8 cellular contexts compared by ENCODE assay signal in the genomic region with DNA sequence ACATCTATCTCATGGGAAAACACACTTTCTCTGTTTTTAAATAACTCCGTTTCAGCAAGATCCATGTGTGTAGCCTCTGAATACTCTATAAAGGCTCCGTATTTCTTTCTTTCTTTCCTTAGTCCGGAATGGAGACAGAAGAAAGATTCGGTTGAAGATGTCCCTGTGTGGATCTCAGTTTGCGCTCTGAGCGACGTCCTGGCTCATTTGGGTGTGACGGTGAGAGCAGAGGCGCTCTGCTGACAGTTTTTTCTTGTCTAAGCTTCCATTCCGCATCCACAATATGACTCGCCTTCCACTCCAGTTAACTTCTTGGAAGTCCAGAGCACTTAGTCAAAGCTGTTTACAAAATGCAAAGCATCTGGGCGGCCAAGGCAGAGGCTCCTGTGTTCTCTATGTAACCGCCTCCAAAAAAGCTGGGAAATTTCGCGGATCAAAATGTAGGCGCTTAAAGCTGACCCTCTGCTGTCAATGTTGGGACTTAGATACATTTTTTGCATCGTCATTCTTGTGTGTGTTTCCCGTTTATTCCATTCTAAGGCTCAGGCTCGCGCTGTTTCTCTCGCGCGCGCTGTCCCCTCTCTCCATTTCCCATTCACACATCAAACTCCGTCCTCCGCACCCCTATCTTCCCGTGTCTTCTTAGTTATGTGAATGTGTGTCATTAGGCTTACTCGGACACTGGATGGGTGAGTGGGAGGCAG. TPM values are rescaled to one million over a fixed set of nuclear protein-coding genes. Genes with fewer than 3 reads are reported as not detected.
DNase-seq lines count a peak whose midpoint lies in the region; ATAC-seq and TF ChIP-seq lines count a peak whose summit lies in the region.

No MANE protein-coding gene starts in this region.

- peaks cover 2 to 5% of the 10 kb centered on the region in 2 experiments; a peak in 2 of 5 replicates for H3K9me3 Mint-ChIP-seq in H9

- H2AFZ ChIP-seq in H9 (ENCODE audit: low read length) (no peak overlapping the region), OCI-LY7 (ENCODE audit: low read length) (no peak overlapping the region)

- H2BK15ac ChIP-seq in H9 (ENCODE audit: low read depth, low read length) = no peak overlapping the region

- no peak overlapping the region for H3K18ac ChIP-seq in H9 (ENCODE audit: insufficient read length, low read depth, low read length)

- H3K4me1 Mint-ChIP-seq in H9 = peaks cover 44 to 54% of the 10 kb centered on the region in 2 experiments

- TF ChIP-seq CTCF in H9 (conservative IDR thresholded peaks at IDR 0.05) (no peak), astrocyte of the spinal cord (IDR thresholded peaks at IDR 0.05; ENCODE audit: low read depth, low read length) (no peak), OCI-LY7 (conservative IDR thresholded peaks at IDR 0.05; ENCODE audit: low read length) (no peak)

- no TSS peak for BruUV-seq in OCI-LY7 (replicated peaks; lab: Mats Ljungman, UMichigan)

- ATAC-seq in GM21576 (IDR thresholded peaks at IDR 0.05; ENCODE audit: unreplicated experiment) (no peak), GM21619 (IDR thresholded peaks at IDR 0.05; ENCODE audit: unreplicated experiment) (no peak)

- H2BK12ac ChIP-seq in H9 (ENCODE audit: insufficient read length, low read depth, low read length) = no peak overlapping the region

- no peak overlapping the region; the same call in 1 of the 2 replicates for H3K14ac ChIP-seq in H9 (ENCODE audit: insufficient read depth, low read length)

- H2BK5ac ChIP-seq in H9 (ENCODE audit: insufficient read length, low read length) = no peak overlapping the region

- H3K36me3 Mint-ChIP-seq in H9 (ENCODE audit: insufficient read depth in 1 of 3, low read depth in 3 of 3) = no peaks in the 10 kb centered on the region

- H4K91ac ChIP-seq in H9 (ENCODE audit: insufficient read length, low read depth, low read length) = no peak overlapping the region

- H3K27ac ChIP-seq in H9 (ENCODE audit: insufficient read length, low read depth, low read length) = no peak overlapping the region
- no peak overlapping the region for H3K27ac ChIP-seq in iPS-18a (ENCODE audit: low read length)
- H3K27ac ChIP-seq in OCI-LY7 (ENCODE audit: low read depth, low read length, poor library complexity, severe bottlenecking) = no peak overlapping the region

- H3K9ac ChIP-seq in H9 (ENCODE audit: extremely low read depth, insufficient read length, low read length) = no peak overlapping the region
- peak overlapping the region; percentile 19 for H3K9ac ChIP-seq in iPS-18a (ENCODE audit: low read length)

- no peak overlapping the region for H4K5ac ChIP-seq in H9 (ENCODE audit: insufficient read length, low read depth, low read length)

- H3K4me3 ChIP-seq in astrocyte of the spinal cord (ENCODE audit: low read depth, low read length) = peak overlapping the region; percentile 65
- H3K4me3 ChIP-seq in iPS-18a (ENCODE audit: low read length) = peak overlapping the region; percentile 86
- H3K4me3 ChIP-seq in skeletal muscle cell (ENCODE audit: low read depth, low read length) = peak overlapping the region; percentile 89
- H3K4me3 ChIP-seq in OCI-LY7 (ENCODE audit: low read depth, low read length, poor library complexity, severe bottlenecking) = no peak overlapping the region

- H4K8ac ChIP-seq in H9 (replicated peaks; ENCODE audit: insufficient read length, low read depth, low read length) = no peak overlapping the region

- no peaks in the 10 kb centered on the region for H3K79me1 ChIP-seq in H9 (ENCODE audit: insufficient read depth, low read depth, low read length, poor library complexity, severe bottlenecking)

- no peak overlapping the region for H3K23ac ChIP-seq in H9 (ENCODE audit: insufficient read length, low read depth, low read length)

- WGBS in H9 (ENCODE audit: extremely low coverage, insufficient read length, low lambda C conversion rate) = no CpG with 5 or more reads among the region's 28 CpGs

- H3K23me2 ChIP-seq in H9 (ENCODE audit: insufficient read length, low read depth, low read length, poor library complexity, severe bottlenecking) = peaks cover 48% of the 10 kb centered on the region

- no peak overlapping the region for H3K56ac ChIP-seq in H9 (ENCODE audit: insufficient read length, low read depth, low read length)

- peak overlapping the region; percentile 72 to 95 for H3K4me3 Mint-ChIP-seq in H9

- POLR2A ChIA-PET in OCI-LY7 (lab: Charles Lee) = no interaction called here

- intact Hi-C loops in OCI-LY7 (cut with micrococcal nuclease; ENCODE audit: unreplicated experiment) = no loop called here

- H3K9me3 ChIP-seq in H9 (ENCODE audit: control insufficient read depth, low read depth, low read length) = no peaks in the 10 kb centered on the region
- H3K9me3 ChIP-seq in iPS-18a (ENCODE audit: control insufficient read depth, low read depth, low read length) = no peaks in the 10 kb centered on the region
- no peaks in the 10 kb centered on the region for H3K9me3 ChIP-seq in OCI-LY7 (ENCODE audit: low read length)

- H3K4me2 ChIP-seq in H9 (ENCODE audit: insufficient read depth, insufficient read length, low read length) (peak overlapping the region; percentile 73), OCI-LY7 (ENCODE audit: low read length) (no peak overlapping the region)

- CTCF ChIA-PET in OCI-LY7 (lab: Charles Lee; ENCODE audit: unreplicated experiment) = no interaction called here

- in situ Hi-C loops in astrocyte of the spinal cord (cut with HindIII; ENCODE audit: low sequenced_read_pairs) = no loop called here

- H3K4me1 ChIP-seq in H9 (ENCODE audit: insufficient read depth, low read length) (0 out of 2 replicates have a peak, but pooled peaks cover 2% of the 10 kb centered on the region), iPS-18a (ENCODE audit: control insufficient read depth, low read depth, low read length) (peaks cover 20% of the 10 kb centered on the region), OCI-LY7 (ENCODE audit: insufficient read depth, low read length, poor library complexity, severe bottlenecking) (no peaks in the 10 kb centered on the region)

- H2BK20ac ChIP-seq in H9 (ENCODE audit: low read depth, low read length, poor library complexity, severe bottlenecking) = no peak overlapping the region

- H2AK5ac ChIP-seq in H9 (ENCODE audit: insufficient read length, low read length) = no peak overlapping the region

- H3K27ac Mint-ChIP-seq in H9 = no peak overlapping the region

- H3K4ac ChIP-seq in H9 (ENCODE audit: low read depth, low read length) = no peak overlapping the region

- DNase-seq in H9 = no peak
- DNase-seq in astrocyte of the spinal cord (ENCODE audit: low read depth, low spot score) = peak; percentile 80
- DNase-seq in skeletal muscle cell (ENCODE audit: low read depth) = no peak
- no peak for DNase-seq in NCI-H2196 (lab: John Stamatoyannopoulos, UW; ENCODE audit: unreplicated experiment)
- DNase-seq in OCI-LY7 (ENCODE audit: low spot score) = no peak

- H3K79me2 ChIP-seq in H9 (ENCODE audit: insufficient read depth, low read length) (no peaks in the 10 kb centered on the region), OCI-LY7 (ENCODE audit: insufficient read depth, low read depth, low read length) (no peaks in the 10 kb centered on the region)

- peaks cover 65% of the 10 kb centered on the region for H3K27me3 Mint-ChIP-seq in H9 (ENCODE audit: low read depth)

- H3K36me3 ChIP-seq in iPS-18a (ENCODE audit: control insufficient read depth, low read depth, low read length) (no peaks in the 10 kb centered on the region), OCI-LY7 (ENCODE audit: insufficient read depth, low read length) (no peaks in the 10 kb centered on the region)

- H3K9me2 ChIP-seq in OCI-LY7 (ENCODE audit: insufficient read depth, low read length) = no peaks in the 10 kb centered on the region

- no peak overlapping the region for H2BK120ac ChIP-seq in H9 (ENCODE audit: low read depth, low read length, poor library complexity, severe bottlenecking)

- no peak overlapping the region for H3T11ph ChIP-seq in H9 (ENCODE audit: low read length)

- H3K27me3 ChIP-seq in H9 (ENCODE audit: insufficient read depth, low read length) (peaks cover 42% of the 10 kb centered on the region), iPS-18a (ENCODE audit: control insufficient read depth, insufficient read depth, low read length) (peaks cover 56% of the 10 kb centered on the region)

- H4K20me1 ChIP-seq in H9 (ENCODE audit: control insufficient read depth, insufficient read depth, insufficient read length) = no peaks in the 10 kb centered on the region
- no peaks in the 10 kb centered on the region for H4K20me1 ChIP-seq in OCI-LY7 (ENCODE audit: insufficient read depth, low read length)

RNA-seq across cellular contexts. Expression of gene FLRT2, which starts 0.9 kb away (rescaled TPM):
- 2.8 and 3.3 TPM in 2 replicates for total RNA-seq in H9 (2021)
- not detected in 2 replicates for total RNA-seq in OCI-LY7 (2014; rRNA removed; shearing (Covaris generic))
- not detected in 2 replicates for total RNA-seq in OCI-LY7 (2022)
